2 cellular contexts compared by ENCODE assay signal in the genomic region with DNA sequence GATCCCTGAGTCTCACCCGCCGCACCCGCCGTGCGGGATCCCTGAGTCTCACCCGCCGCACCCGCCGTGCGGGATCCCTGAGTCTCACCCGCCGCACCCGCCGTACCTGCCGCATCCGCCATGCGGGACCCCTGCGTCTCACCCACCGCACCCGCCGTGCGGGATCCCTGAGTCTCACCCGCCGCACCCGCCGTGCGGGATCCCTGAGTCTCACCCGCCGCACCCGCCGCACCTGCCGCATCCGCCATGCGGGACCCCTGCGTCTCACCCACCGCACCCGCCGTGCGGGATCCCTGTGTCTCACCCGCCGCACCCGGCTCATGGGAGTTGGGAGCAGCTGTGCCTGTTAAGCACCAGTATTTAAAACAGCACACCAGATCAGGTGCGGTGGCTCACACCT. TPM values are rescaled to one million over a fixed set of nuclear protein-coding genes. Genes with fewer than 3 reads are reported as not detected.
"Had no signal": no experiment of that assay in that cellular context is flagged by ENCODE, and none has a peak within 500 bp of the region (broad histone marks: within the 10 kb centered on the region; RNA-seq: fewer than 3 reads in every experiment).

No MANE protein-coding gene starts in this region.

RNA-seq across cellular contexts. Expression of gene NKD2, which starts 52.7 kb away (rescaled TPM):
- total RNA-seq: natural killer cell had no signal
- polyA plus RNA-seq: naive thymus-derived CD4-positive, alpha-beta T cell had no signal
